Comparison of ENCODE assay signal across 12 cellular contexts in the genomic region with DNA sequence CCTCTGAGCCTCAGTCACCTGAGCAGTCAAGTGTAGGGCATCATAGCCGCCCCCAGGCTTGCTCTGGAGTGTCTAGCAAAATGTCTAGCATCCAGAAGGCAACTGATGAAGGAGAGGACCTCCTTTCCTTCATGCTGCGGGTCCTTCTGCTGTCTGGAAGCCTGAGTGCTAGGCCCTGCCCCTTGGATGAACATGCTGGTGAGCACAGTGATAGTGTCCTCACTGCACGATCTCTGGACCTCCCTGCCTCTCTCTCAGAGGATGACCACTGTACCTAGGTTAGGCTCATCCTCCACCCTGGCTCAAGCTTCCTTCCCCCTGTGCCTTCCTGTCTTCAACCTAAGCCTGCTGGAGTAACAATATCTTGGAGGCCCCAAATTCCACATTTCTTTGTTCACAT.
DNase-seq lines count a peak whose midpoint lies in the region; FAIRE-seq and TF ChIP-seq lines count a peak whose summit lies in the region.
"Had no signal": no experiment of that assay in that cellular context is flagged by ENCODE, and none has a peak within 500 bp of the region (broad histone marks: within the 10 kb centered on the region; RNA-seq: fewer than 3 reads in every experiment).

No MANE protein-coding gene starts in this region.

- peak overlapping the region in 9 of 11 experiments; percentile 48 to 80 (median 64); a peak in 14 of 22 replicates for H3K4me2 ChIP-seq in BLaER1 treated with 17β-estradiol and CSF1 and Interleukin-3, amounts not matched to agents 10 nM and 100 nM
- no peak overlapping the region for H3K4me2 ChIP-seq in Karpas-422 (ENCODE audit: low read depth, low read length, poor library complexity, severe bottlenecking)
- H3K4me2 ChIP-seq in neural progenitor cell: no peak overlapping the region

- H2AFZ ChIP-seq in Karpas-422 (ENCODE audit: low read length) (peak overlapping the region; percentile 66; the same call in 1 of the 2 replicates), neural progenitor cell (replicated peaks) (peak overlapping the region; percentile 2)

- H3K79me2 ChIP-seq in Karpas-422 (ENCODE audit: low read length): no peaks in the 10 kb centered on the region
- H3K79me2 ChIP-seq in neural progenitor cell (ENCODE audit: low read depth): no peaks in the 10 kb centered on the region

- H3K27me3 ChIP-seq in BLaER1 treated with 17β-estradiol and CSF1 and Interleukin-3, amounts not matched to agents 10 nM and 100 nM: no peaks in the 10 kb centered on the region
- no peaks in the 10 kb centered on the region for H3K27me3 ChIP-seq in Karpas-422 (ENCODE audit: low read length)
- no peaks in the 10 kb centered on the region for H3K27me3 ChIP-seq in bronchial epithelial cell (ENCODE audit: control insufficient read depth, insufficient read depth, low read length)
- H3K27me3 ChIP-seq in neural progenitor cell: no peaks in the 10 kb centered on the region
- H3K27me3 ChIP-seq: ascending aorta had no signal

- H3K27ac Mint-ChIP-seq in neural progenitor cell: no peak overlapping the region

- CTCF ChIA-PET in RWPE1 (lab: Yijun Ruan, JAX): no interaction called here

- peaks cover 0 to 13% (median 5%) of the 10 kb centered on the region in 10 experiments; a peak in 11 of 20 replicates for H3K4me1 ChIP-seq in BLaER1 treated with 17β-estradiol and CSF1 and Interleukin-3, amounts not matched to agents 10 nM and 100 nM
- H3K4me1 ChIP-seq in Karpas-422 (ENCODE audit: low read length) (peaks cover 8% of the 10 kb centered on the region; the same call in 1 of the 2 replicates), neural progenitor cell (peaks cover 6% of the 10 kb centered on the region)
- H3K4me1 ChIP-seq: ascending aorta had no signal

- H3K4me3 ChIP-seq in BLaER1 treated with 17β-estradiol and CSF1 and Interleukin-3, amounts not matched to agents 10 nM and 100 nM: no peak overlapping the region
- H3K4me3 ChIP-seq in Karpas-422 (ENCODE audit: low read length) (no peak overlapping the region), bronchial epithelial cell (ENCODE audit: low read depth, low read length) (no peak overlapping the region), neural progenitor cell (no peak overlapping the region)

- FAIRE-seq in bronchial epithelial cell (lab: Jason Lieb, UNC) (peak; percentile 52), urothelium cell line (lab: Jason Lieb, UNC) (no peak)
- FAIRE-seq: TTC549 had no signal

- peaks cover 2% of the 10 kb centered on the region for H3K27me3 Mint-ChIP-seq in neural progenitor cell (ENCODE audit: insufficient read depth, low read depth)

- H3F3A ChIP-seq in neural progenitor cell (ENCODE audit: low read depth): no peaks in the 10 kb centered on the region

- H3K9ac ChIP-seq in BLaER1 treated with 17β-estradiol and CSF1 and Interleukin-3, amounts not matched to agents 10 nM and 100 nM: no peak overlapping the region; a peak in 1 of 22 replicates
- H3K9ac ChIP-seq in Karpas-422 (ENCODE audit: low read length) (no peak overlapping the region), neural progenitor cell (no peak overlapping the region)

- POLR2A ChIA-PET in RWPE1 (lab: Yijun Ruan, JAX; ENCODE audit: low non-redundant PET): no interaction called here

- H3K36me3 ChIP-seq in BLaER1 treated with 17β-estradiol and CSF1 and Interleukin-3, amounts not matched to agents 10 nM and 100 nM: no peaks in the 10 kb centered on the region
- no peaks in the 10 kb centered on the region for H3K36me3 ChIP-seq in Karpas-422 (ENCODE audit: insufficient read depth, low read length)
- H3K36me3 ChIP-seq in bronchial epithelial cell (ENCODE audit: control insufficient read depth, insufficient read depth, low read length): no peaks in the 10 kb centered on the region
- H3K36me3 ChIP-seq in neural progenitor cell: no peaks in the 10 kb centered on the region
- H3K36me3 ChIP-seq: ascending aorta had no signal

- H3K9me3 ChIP-seq in BLaER1 treated with 17β-estradiol and CSF1 and Interleukin-3, amounts not matched to agents 10 nM and 100 nM (replicated peaks in 1 of 11): peaks cover 0 to 2% (median 0%) of the 10 kb centered on the region in 11 experiments; a peak in 1 of 22 replicates
- H3K9me3 ChIP-seq in Karpas-422 (ENCODE audit: low read length) (no peaks in the 10 kb centered on the region), neural progenitor cell (ENCODE audit: low read depth) (no peaks in the 10 kb centered on the region)
- H3K9me3 ChIP-seq: ascending aorta had no signal

- H3K4me1 Mint-ChIP-seq in neural progenitor cell: peaks cover 3% of the 10 kb centered on the region

- H3K4me3 Mint-ChIP-seq in neural progenitor cell: no peak overlapping the region

- no peaks in the 10 kb centered on the region for H4K20me1 ChIP-seq in BLaER1 treated with 17β-estradiol and CSF1 and Interleukin-3, amounts not matched to agents 10 nM and 100 nM
- H4K20me1 ChIP-seq in Karpas-422 (ENCODE audit: insufficient read depth, low read depth, low read length): no peaks in the 10 kb centered on the region
- no peaks in the 10 kb centered on the region for H4K20me1 ChIP-seq in neural progenitor cell (ENCODE audit: low read depth)

- no peaks in the 10 kb centered on the region for H3K36me3 Mint-ChIP-seq in neural progenitor cell

- no peaks in the 10 kb centered on the region for H3K9me3 Mint-ChIP-seq in neural progenitor cell

- H3K27ac ChIP-seq in BLaER1 treated with 17β-estradiol and CSF1 and Interleukin-3, amounts not matched to agents 10 nM and 100 nM: peak overlapping the region in 3 of 11 experiments; percentile 21 to 70 (median 56); a peak in 4 of 22 replicates
- H3K27ac ChIP-seq in Karpas-422 (ENCODE audit: low read length): no peak overlapping the region
- no peak overlapping the region for H3K27ac ChIP-seq in neural progenitor cell
- no peak overlapping the region for H3K27ac ChIP-seq in substantia nigra (ENCODE audit: low read depth, low read length, poor library complexity, severe bottlenecking)
- H3K27ac ChIP-seq in RWPE1: no peak overlapping the region

- TF ChIP-seq CTCF in bronchial epithelial cell (IDR thresholded peaks at IDR 0.05; ENCODE audit: insufficient read depth, low read length, severe bottlenecking): no peak
- TF ChIP-seq CTCF in neural progenitor cell (IDR thresholded peaks at IDR 0.05): no peak
- TF ChIP-seq CTCF in RWPE1 (conservative IDR thresholded peaks at IDR 0.05; ENCODE audit: low read depth): no peak

- DNase-seq in Karpas-422 (no peak), bronchial epithelial cell (ENCODE audit: low read depth) (no peak), neural progenitor cell (ENCODE audit: low spot score) (no peak), substantia nigra (lab: John Stamatoyannopoulos, UW) (no peak), RWPE1 (ENCODE audit: low spot score) (no peak), urothelium cell line (ENCODE audit: low spot score) (no peak), NCI-H82 (lab: John Stamatoyannopoulos, UW) (no peak)
- DNase-seq: C1 segment of cervical spinal cord, GF-D8 had no signal

- no peaks in the 10 kb centered on the region for H3K9me2 ChIP-seq in Karpas-422 (replicated peaks; ENCODE audit: insufficient read depth, low read length)

Comparison
In these comparisons a context has a peak if more than half of its experiments do, and no peak if none do; other contexts are left out.
1. H3K4me2 ChIP-seq: peak in BLaER1 treated with 17β-estradiol and CSF1 and Interleukin-3, amounts not matched to agents 10 nM and 100 nM (9 of 11); none in Karpas-422 (single experiment) and neural progenitor cell (single experiment).